ENCODE assay signal across 17 cellular contexts in genomic region chr17:62707425-62707739, GRCh38.
"Had no signal": no experiment of that assay in that cellular context is flagged by ENCODE, and none has a peak within 500 bp of the region (broad histone marks: within the 10 kb centered on the region; RNA-seq: fewer than 3 reads in every experiment).

No MANE protein-coding gene starts in this region.

- H3K9me3 ChIP-seq: thyroid gland had no signal

- H3K27ac Mint-ChIP-seq: activated CD4-positive, alpha-beta T cell treated with anti-CD3 and anti-CD28 coated beads, Interleukin-2, amount 10 ng/mL, durations not matched to agents 7 days and 5 days; activated naive CD8-positive, alpha-beta T cell treated with anti-CD3 and anti-CD28 coated beads, Interleukin-2, amount 10 ng/mL, durations not matched to agents 7 days and 5 days; naive B cell; stimulated activated memory B cell treated with anti-CD40 and anti-IgM and Interleukin-4, amounts not matched to agents 10 μg/mL and 1 μg/mL and 100 μg/mL, for 72 hours; T-cell had no signal

- H3K27me3 Mint-ChIP-seq: effector memory CD8-positive, alpha-beta T cell; T-cell had no signal

- H3K27ac ChIP-seq: cardiac muscle cell, parathyroid adenoma, thyroid gland had no signal

- H3K27me3 ChIP-seq: cardiac muscle cell, thyroid gland had no signal

- H3K4me3 Mint-ChIP-seq: activated CD4-positive, alpha-beta T cell treated with anti-CD3 and anti-CD28 coated beads, Interleukin-2, amount 10 ng/mL, durations not matched to agents 7 days and 5 days; activated naive CD8-positive, alpha-beta T cell treated with anti-CD3 and anti-CD28 coated beads, Interleukin-2, amount 10 ng/mL, durations not matched to agents 7 days and 5 days; effector memory CD8-positive, alpha-beta T cell; stimulated activated memory B cell treated with anti-CD40 and anti-IgM and Interleukin-4, amounts not matched to agents 10 μg/mL and 1 μg/mL and 100 μg/mL, for 72 hours; T-cell had no signal

- H2AFZ ChIP-seq: parathyroid adenoma had no signal

- DNase-seq: activated CD4-positive, alpha-beta T cell treated with anti-CD3 and anti-CD28 coated beads, Interleukin-2, amount 10 ng/mL, durations not matched to agents 7 days and 5 days; activated naive CD8-positive, alpha-beta T cell treated with anti-CD3 and anti-CD28 coated beads, Interleukin-2, amount 10 ng/mL, durations not matched to agents 7 days and 5 days; amygdala; dermis blood vessel endothelial cell; effector memory CD8-positive, alpha-beta T cell; immature natural killer cell; left ventricle myocardium superior; mucosa of descending colon; naive B cell; sigmoid colon; stimulated activated CD4-positive, alpha-beta T cell treated with anti-CD3 and anti-CD28 coated beads, Interleukin-4, amount 100 ng/mL, for 4 hours; T-cell; T1000; thyroid gland had no signal

- H3K9me3 Mint-ChIP-seq: effector memory CD8-positive, alpha-beta T cell; immature natural killer cell; naive B cell; stimulated activated memory B cell treated with anti-CD40 and anti-IgM and Interleukin-4, amounts not matched to agents 10 μg/mL and 1 μg/mL and 100 μg/mL, for 72 hours; T-cell had no signal

- H3K36me3 ChIP-seq: cardiac muscle cell, sigmoid colon, thyroid gland had no signal

- H3K4me3 ChIP-seq: cardiac muscle cell, mucosa of descending colon, sigmoid colon, thyroid gland had no signal

- H3K36me3 Mint-ChIP-seq: activated naive CD8-positive, alpha-beta T cell treated with anti-CD3 and anti-CD28 coated beads, Interleukin-2, amount 10 ng/mL, durations not matched to agents 7 days and 5 days; immature natural killer cell; naive B cell; stimulated activated memory B cell treated with anti-CD40 and anti-IgM and Interleukin-4, amounts not matched to agents 10 μg/mL and 1 μg/mL and 100 μg/mL, for 72 hours; T-cell had no signal

- ATAC-seq: effector memory CD8-positive, alpha-beta T cell; left ventricle myocardium superior; mucosa of descending colon; stimulated activated memory B cell treated with anti-CD40 and anti-IgM and Interleukin-4, amounts not matched to agents 10 μg/mL and 1 μg/mL and 100 μg/mL, for 72 hours; T-cell had no signal

- H3K79me2 ChIP-seq: parathyroid adenoma had no signal
